ENCODE assay signal across 9 cellular contexts in genomic region chr5:159034083-159034824, GRCh38.
DNase-seq lines count a peak whose midpoint lies in the region; ATAC-seq, FAIRE-seq and TF ChIP-seq lines count a peak whose summit lies in the region.
"Had no signal": no experiment of that assay in that cellular context is flagged by ENCODE, and none has a peak within 500 bp of the region (broad histone marks: within the 10 kb centered on the region; RNA-seq: fewer than 3 reads in every experiment).

No MANE protein-coding gene starts in this region.

- H3K9me3 ChIP-seq in neural progenitor cell (ENCODE audit: low read depth) (no peaks in the 10 kb centered on the region), SK-N-SH (no peaks in the 10 kb centered on the region)

- no peak for TF ChIP-seq EP300 in SK-N-SH (IDR thresholded peaks at IDR 0.05; ENCODE audit: borderline replicate concordance in 1 of 2, low read depth in 1 of 2, low read length in 1 of 2)

- H2AFZ ChIP-seq in neural progenitor cell (replicated peaks) (no peak overlapping the region), SK-N-SH (ENCODE audit: low read depth) (no peak overlapping the region)

- DNase-seq in OCI-M1 (lab: John Stamatoyannopoulos, UW) (peak; percentile 50), neural progenitor cell (ENCODE audit: low spot score) (peak; percentile 43), SK-N-SH (no peak), NCI-H446 treated with DMSO at 0.1 percent for 48 hours (lab: John Stamatoyannopoulos, UW) (no peak), frontal cortex (ENCODE audit: low spot score in 2 of 2) (no peak), AG08395 (ENCODE audit: low spot score) (no peak)
- DNase-seq: T-helper 2 cell had no signal

- peak; percentile 52 for ATAC-seq in GM18861 (IDR thresholded peaks at IDR 0.05; ENCODE audit: unreplicated experiment)
- ATAC-seq in HG02610 (IDR thresholded peaks at IDR 0.05; ENCODE audit: unreplicated experiment), result peak; percentile 64

- no peak for TF ChIP-seq CTCF in neural progenitor cell (IDR thresholded peaks at IDR 0.05)
- no peak for TF ChIP-seq CTCF in SK-N-SH (IDR thresholded peaks at IDR 0.05)

- H3K27ac ChIP-seq in neural progenitor cell, result no peak overlapping the region
- H3K27ac ChIP-seq in SK-N-SH (ENCODE audit: low read depth in 2 of 2, low read length in 1 of 2), result no peak overlapping the region

- CTCF ChIA-PET in SK-N-SH (lab: Yijun Ruan, JAX), result interaction anchor here (1.7 to 2.3 kb wide), 2 partner anchors 12 to 13 kb away, joined by 4 to 5 read pairs; no protein-coding TSS in a partner anchor

- no peaks in the 10 kb centered on the region for H3K36me3 ChIP-seq in neural progenitor cell
- no peaks in the 10 kb centered on the region for H3K36me3 ChIP-seq in SK-N-SH (replicated peaks in 1 of 2; ENCODE audit: control insufficient read depth in 1 of 2, insufficient read depth in 2 of 2, low read length in 1 of 2)

- POLR2A ChIA-PET in SK-N-SH (lab: Yijun Ruan, JAX), result no interaction called here

- H3K9me2 ChIP-seq in SK-N-SH, result no peaks in the 10 kb centered on the region

- H3K9ac ChIP-seq in neural progenitor cell (no peak overlapping the region), SK-N-SH (no peak overlapping the region)

- peaks cover 6% of the 10 kb centered on the region for H3K9me3 Mint-ChIP-seq in neural progenitor cell

- H3K4me1 ChIP-seq in neural progenitor cell (peaks cover 56% of the 10 kb centered on the region), SK-N-SH (ENCODE audit: control insufficient read depth in 1 of 2, insufficient read depth in 2 of 2, low read depth in 1 of 2, low read length in 1 of 2) (no peaks in the 10 kb centered on the region)

- H3K27me3 Mint-ChIP-seq in neural progenitor cell (ENCODE audit: insufficient read depth, low read depth), result no peaks in the 10 kb centered on the region

- H3K36me3 Mint-ChIP-seq in neural progenitor cell, result peaks cover 7% of the 10 kb centered on the region

- peaks cover 55% of the 10 kb centered on the region for H3K4me1 Mint-ChIP-seq in neural progenitor cell

- H3K4me3 Mint-ChIP-seq in neural progenitor cell, result peak overlapping the region; percentile 37

- 79% methylated on average over 6 of the region's 6 CpGs for WGBS in SK-N-SH (ENCODE audit: low lambda C conversion rate)

- H3F3A ChIP-seq in neural progenitor cell (ENCODE audit: low read depth) (peaks cover 11% of the 10 kb centered on the region), SK-N-SH (replicated peaks; ENCODE audit: insufficient read depth) (no peaks in the 10 kb centered on the region)

- no peak for FAIRE-seq in frontal cortex (lab: Jason Lieb, UNC)

- peak overlapping the region; percentile 65 for H3K27ac Mint-ChIP-seq in neural progenitor cell

- H4K20me1 ChIP-seq in neural progenitor cell (ENCODE audit: low read depth) (no peaks in the 10 kb centered on the region), SK-N-SH (ENCODE audit: insufficient read depth) (no peaks in the 10 kb centered on the region)

- no peak overlapping the region for H3K4me3 ChIP-seq in neural progenitor cell
- H3K4me3 ChIP-seq in SK-N-SH (ENCODE audit: low read depth in 2 of 2, low read length in 1 of 2), result no peak overlapping the region

- H3K79me2 ChIP-seq in neural progenitor cell (ENCODE audit: low read depth) (no peaks in the 10 kb centered on the region), SK-N-SH (ENCODE audit: insufficient read depth) (no peaks in the 10 kb centered on the region)

- peak overlapping the region; percentile 4 for H3K4me2 ChIP-seq in neural progenitor cell
- H3K4me2 ChIP-seq in SK-N-SH, result no peak overlapping the region

- no peak for TF ChIP-seq RAD21 in SK-N-SH (IDR thresholded peaks at IDR 0.05; ENCODE audit: low read length)

- H3K27me3 ChIP-seq in neural progenitor cell (no peaks in the 10 kb centered on the region), SK-N-SH (ENCODE audit: insufficient read depth) (no peaks in the 10 kb centered on the region)

TF ChIP-seq in SK-N-SH, 30 proteins besides CTCF, POLR2A, EP300 and RAD21:
- TF ChIP-seq RXRA (IDR thresholded peaks at IDR 0.05; ENCODE audit: borderline replicate concordance, low read depth) (no peak), MAX (IDR thresholded peaks at IDR 0.05; ENCODE audit: low read depth) (no peak), RCOR1 (IDR thresholded peaks at IDR 0.05; ENCODE audit: low read length) (no peak), ELF1 (IDR thresholded peaks at IDR 0.05) (no peak), FOXM1 (IDR thresholded peaks at IDR 0.05; ENCODE audit: low read depth) (no peak), NRF1 (IDR thresholded peaks at IDR 0.05; ENCODE audit: low read depth, low read length) (no peak), GATA2 (CRISPR knock-in tag; IDR thresholded peaks at IDR 0.05) (no peak), MXI1 (IDR thresholded peaks at IDR 0.05; ENCODE audit: low read depth, low read length) (no peak), EZH2phosphoT487 (IDR thresholded peaks at IDR 0.05; ENCODE audit: borderline replicate concordance, low read depth) (no peak), MEF2A (IDR thresholded peaks at IDR 0.05; ENCODE audit: borderline replicate concordance, low read depth) (no peak), CHD2 (IDR thresholded peaks at IDR 0.05; ENCODE audit: low read length, partially characterized antibody) (no peak), YY1 (IDR thresholded peaks at IDR 0.05; ENCODE audit: low read depth) (no peak)
- TF ChIP-seq, protein P1, sequence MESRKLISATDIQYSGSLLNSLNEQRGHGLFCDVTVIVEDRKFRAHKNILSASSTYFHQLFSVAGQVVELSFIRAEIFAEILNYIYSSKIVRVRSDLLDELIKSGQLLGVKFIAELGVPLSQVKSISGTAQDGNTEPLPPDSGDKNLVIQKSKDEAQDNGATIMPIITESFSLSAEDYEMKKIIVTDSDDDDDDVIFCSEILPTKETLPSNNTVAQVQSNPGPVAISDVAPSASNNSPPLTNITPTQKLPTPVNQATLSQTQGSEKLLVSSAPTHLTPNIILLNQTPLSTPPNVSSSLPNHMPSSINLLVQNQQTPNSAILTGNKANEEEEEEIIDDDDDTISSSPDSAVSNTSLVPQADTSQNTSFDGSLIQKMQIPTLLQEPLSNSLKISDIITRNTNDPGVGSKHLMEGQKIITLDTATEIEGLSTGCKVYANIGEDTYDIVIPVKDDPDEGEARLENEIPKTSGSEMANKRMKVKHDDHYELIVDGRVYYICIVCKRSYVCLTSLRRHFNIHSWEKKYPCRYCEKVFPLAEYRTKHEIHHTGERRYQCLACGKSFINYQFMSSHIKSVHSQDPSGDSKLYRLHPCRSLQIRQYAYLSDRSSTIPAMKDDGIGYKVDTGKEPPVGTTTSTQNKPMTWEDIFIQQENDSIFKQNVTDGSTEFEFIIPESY (IDR thresholded peaks at IDR 0.05; ENCODE audit: borderline replicate concordance, low read depth), result no peak
- TF ChIP-seq, protein P2, sequence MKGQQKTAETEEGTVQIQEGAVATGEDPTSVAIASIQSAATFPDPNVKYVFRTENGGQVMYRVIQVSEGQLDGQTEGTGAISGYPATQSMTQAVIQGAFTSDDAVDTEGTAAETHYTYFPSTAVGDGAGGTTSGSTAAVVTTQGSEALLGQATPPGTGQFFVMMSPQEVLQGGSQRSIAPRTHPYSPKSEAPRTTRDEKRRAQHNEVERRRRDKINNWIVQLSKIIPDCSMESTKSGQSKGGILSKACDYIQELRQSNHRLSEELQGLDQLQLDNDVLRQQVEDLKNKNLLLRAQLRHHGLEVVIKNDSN (IDR thresholded peaks at IDR 0.05; ENCODE audit: borderline replicate concordance, low read depth), result no peak
- TF ChIP-seq, protein P3, sequence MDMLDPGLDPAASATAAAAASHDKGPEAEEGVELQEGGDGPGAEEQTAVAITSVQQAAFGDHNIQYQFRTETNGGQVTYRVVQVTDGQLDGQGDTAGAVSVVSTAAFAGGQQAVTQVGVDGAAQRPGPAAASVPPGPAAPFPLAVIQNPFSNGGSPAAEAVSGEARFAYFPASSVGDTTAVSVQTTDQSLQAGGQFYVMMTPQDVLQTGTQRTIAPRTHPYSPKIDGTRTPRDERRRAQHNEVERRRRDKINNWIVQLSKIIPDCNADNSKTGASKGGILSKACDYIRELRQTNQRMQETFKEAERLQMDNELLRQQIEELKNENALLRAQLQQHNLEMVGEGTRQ (IDR thresholded peaks at IDR 0.05; ENCODE audit: borderline replicate concordance, low read depth, low read length), result no peak

Comparison
In these comparisons a context has a peak if more than half of its experiments do, and no peak if none do; other contexts are left out.
1. DNase-seq: peak in OCI-M1 (single experiment) and neural progenitor cell (single experiment); none in SK-N-SH (single experiment), NCI-H446 treated with DMSO at 0.1 percent for 48 hours (single experiment), frontal cortex (0 of 2) and AG08395 (single experiment).